ENCODE assay signal across 8 cellular contexts in genomic region chr7:99473315-99473596, GRCh38. TPM values are rescaled to one million over a fixed set of nuclear protein-coding genes. Genes with fewer than 3 reads are reported as not detected.
DNase-seq lines count a peak whose midpoint lies in the region; ATAC-seq and TF ChIP-seq lines count a peak whose summit lies in the region.

No MANE protein-coding gene starts in this region.

- TF ChIP-seq CTCF in upper lobe of right lung (IDR thresholded peaks at IDR 0.05), result no peak

- no peaks in the 10 kb centered on the region for H3K9me3 ChIP-seq in mesenchymal stem cell (ENCODE audit: control insufficient read depth, low read length)
- no peaks in the 10 kb centered on the region for H3K9me3 ChIP-seq in upper lobe of right lung

- peak overlapping the region; percentile 100 for H2AFZ ChIP-seq in mesenchymal stem cell (ENCODE audit: low read depth, low read length)

- H3K4me1 ChIP-seq in mesenchymal stem cell (ENCODE audit: control insufficient read depth, insufficient read depth, low read depth, low read length) (peaks cover 3% of the 10 kb centered on the region), upper lobe of right lung (peaks cover 16% of the 10 kb centered on the region)

- no peak overlapping the region for H3K14ac ChIP-seq in mesenchymal stem cell (ENCODE audit: low read length in 2 of 2)

- no peak overlapping the region for H2BK5ac ChIP-seq in mesenchymal stem cell (ENCODE audit: low read depth, low read length, poor library complexity, severe bottlenecking)

- no peak overlapping the region for H2BK15ac ChIP-seq in mesenchymal stem cell (ENCODE audit: low read depth, poor library complexity, severe bottlenecking)

- H3K4me2 ChIP-seq in mesenchymal stem cell (ENCODE audit: low read length, poor library complexity, severe bottlenecking), result peak overlapping the region; percentile 90

- POLR2A ChIA-PET in HEK293T (lab: Yijun Ruan, JAX), result interaction anchor here (1.0 kb wide), 2 partner anchors 27 to 143 kb away, joined by 3 read pairs; partner anchors contain the start of genes ZNF394 and ZSCAN25

- 8% methylated on average over 7 of the region's 7 CpGs for whole genome bisulfite sequencing in mesenchymal stem cell

- H3K4me3 ChIP-seq in mesenchymal stem cell (ENCODE audit: insufficient read depth in 1 of 2, low read depth in 1 of 2, low read length in 2 of 2), result peak overlapping the region; percentile 95 to 97
- peak overlapping the region; percentile 74 for H3K4me3 ChIP-seq in upper lobe of right lung

- no peak overlapping the region for H3K23ac ChIP-seq in mesenchymal stem cell (ENCODE audit: low read length in 2 of 2)

- DNase-seq in NCI-H2227 (lab: John Stamatoyannopoulos, UW; ENCODE audit: unreplicated experiment) (peak; percentile 64), NCI-H2227 treated with DMSO at 0.1 percent for 48 hours (lab: John Stamatoyannopoulos, UW) (no peak), HEK293T (ENCODE audit: extremely low spot score) (peak; percentile 46), RKO (ENCODE audit: low spot score) (peak; percentile 94), dermis blood vessel endothelial cell (peak; percentile 85), mesenchymal stem cell (peak; percentile 82), upper lobe of right lung (no peak)

- H3K18ac ChIP-seq in mesenchymal stem cell (ENCODE audit: low read depth in 1 of 2, low read length in 2 of 2), result no peak overlapping the region

- H4K91ac ChIP-seq in mesenchymal stem cell (ENCODE audit: low read length), result no peak overlapping the region

- no peak overlapping the region for H2BK120ac ChIP-seq in mesenchymal stem cell (ENCODE audit: low read depth, low read length)

- H3K27me3 ChIP-seq in mesenchymal stem cell (ENCODE audit: control insufficient read depth in 1 of 2, insufficient read depth in 1 of 2, low read length in 2 of 2) (no peaks in the 10 kb centered on the region), upper lobe of right lung (no peaks in the 10 kb centered on the region)

- no peak overlapping the region for H2BK12ac ChIP-seq in mesenchymal stem cell (ENCODE audit: low read length in 2 of 2)

- CTCF ChIA-PET in HEK293T (lab: Yijun Ruan, JAX), result no interaction called here

- peaks cover 8 to 9% of the 10 kb centered on the region in 2 experiments for H3K36me3 ChIP-seq in mesenchymal stem cell (ENCODE audit: control insufficient read depth in 1 of 2, insufficient read depth in 2 of 2, low read depth in 1 of 2, low read length in 2 of 2)
- no peaks in the 10 kb centered on the region for H3K36me3 ChIP-seq in upper lobe of right lung

- H2AK5ac ChIP-seq in mesenchymal stem cell (ENCODE audit: low read length, severe bottlenecking), result no peak overlapping the region

- H3K9ac ChIP-seq in mesenchymal stem cell (ENCODE audit: low read length), result peak overlapping the region; percentile 94

- H3K27ac ChIP-seq in mesenchymal stem cell (ENCODE audit: low read length, poor library complexity, severe bottlenecking) (peak overlapping the region; percentile 86), upper lobe of right lung (peak overlapping the region; percentile 84)

- intact Hi-C loops in upper lobe of right lung (cut with DNase I), result no loop called here

- peak; percentile 32 for ATAC-seq in upper lobe of right lung
- ATAC-seq in GM18502 (IDR thresholded peaks at IDR 0.05; ENCODE audit: poor library complexity, unreplicated experiment), result no peak

- no peak overlapping the region for H4K8ac ChIP-seq in mesenchymal stem cell (ENCODE audit: low read length)

- H3K79me1 ChIP-seq in mesenchymal stem cell (replicated peaks; ENCODE audit: low read length, poor library complexity, severe bottlenecking), result peaks cover 6% of the 10 kb centered on the region

- peak overlapping the region in 1 of 2 experiments; percentile 76 for H3K4ac ChIP-seq in mesenchymal stem cell (ENCODE audit: low read depth in 1 of 2, low read length in 2 of 2)

TF ChIP-seq in HEK293T, 16 proteins besides CTCF, POLR2A, EP300 and RAD21:
- no peak for TF ChIP-seq ARNT (IDR thresholded peaks at IDR 0.05)
- TF ChIP-seq PKNOX1 (IDR thresholded peaks at IDR 0.05), result no peak
- no peak for TF ChIP-seq L3MBTL2 (conservative IDR thresholded peaks at IDR 0.05)
- TF ChIP-seq FOXM1 (IDR thresholded peaks at IDR 0.05; ENCODE audit: borderline replicate concordance), result no peak
- TF ChIP-seq NFRKB (IDR thresholded peaks at IDR 0.05), result no peak

RNA-seq across cellular contexts. Expression of gene ZNF789, which starts 0.6 kb away (rescaled TPM):
- total RNA-seq in dermis blood vessel endothelial cell (4.7 and 6.1 TPM in 2 replicates), upper lobe of right lung (9.6 TPM)
- 4.0 TPM for polyA plus RNA-seq in mesenchymal stem cell (2013, experiment 1 of 2)
- 3.7 TPM for polyA plus RNA-seq in mesenchymal stem cell (2013, experiment 2 of 2)

RNA-seq across cellular contexts. Expression of gene ATP5MF, which starts 7.3 kb away (rescaled TPM):
- total RNA-seq in dermis blood vessel endothelial cell, result 230 and 561 TPM in 2 replicates
- polyA plus RNA-seq in mesenchymal stem cell (2013, experiment 1 of 2), result 493 TPM
- polyA plus RNA-seq in mesenchymal stem cell (2013, experiment 2 of 2), result 478 TPM
- total RNA-seq in upper lobe of right lung, result 231 TPM

RNA-seq across cellular contexts. Expression of gene ZNF394, which starts 26.8 kb away (rescaled TPM):
- total RNA-seq in dermis blood vessel endothelial cell (26.0 and 41.7 TPM in 2 replicates), upper lobe of right lung (34.5 TPM)
- polyA plus RNA-seq in mesenchymal stem cell (2013, experiment 1 of 2), result 10.3 TPM
- 10.2 TPM for polyA plus RNA-seq in mesenchymal stem cell (2013, experiment 2 of 2)

RNA-seq across cellular contexts. Expression of gene ZKSCAN5, which starts 31.2 kb away (rescaled TPM):
- total RNA-seq in dermis blood vessel endothelial cell (11.2 and 15.2 TPM in 2 replicates), upper lobe of right lung (7.4 TPM)
- 7.6 TPM for polyA plus RNA-seq in mesenchymal stem cell (2013, experiment 1 of 2)
- 8.2 TPM for polyA plus RNA-seq in mesenchymal stem cell (2013, experiment 2 of 2)

RNA-seq across cellular contexts. Expression of gene CPSF4, which starts 34.5 kb away (rescaled TPM):
- total RNA-seq in dermis blood vessel endothelial cell, result 24.7 and 28.1 TPM in 2 replicates
- 26.1 TPM for polyA plus RNA-seq in mesenchymal stem cell (2013, experiment 1 of 2)
- 26.9 TPM for polyA plus RNA-seq in mesenchymal stem cell (2013, experiment 2 of 2)
- 26.9 TPM for total RNA-seq in upper lobe of right lung

Comparison
In these comparisons a context has a peak if more than half of its experiments do, and no peak if none do; other contexts are left out.
1. DNase-seq: peak in NCI-H2227 (single experiment), HEK293T (single experiment), RKO (single experiment), dermis blood vessel endothelial cell (single experiment) and mesenchymal stem cell (single experiment); none in NCI-H2227 treated with DMSO at 0.1 percent for 48 hours (single experiment) and upper lobe of right lung (single experiment).